Comparison of ENCODE assay signal across 13 cellular contexts in genomic region chr13:44364601-44365000, GRCh38. TPM values are rescaled to one million over a fixed set of nuclear protein-coding genes. Genes with fewer than 3 reads are reported as not detected.
A peak's percentile ranks its signal among the peaks of the same experiment; 100 is the strongest.
DNase-seq lines count a peak whose midpoint lies in the region; ATAC-seq and TF ChIP-seq lines count a peak whose summit lies in the region.
"Had no signal": no experiment of that assay in that cellular context is flagged by ENCODE, and none has a peak within 500 bp of the region (broad histone marks: within the 10 kb centered on the region; RNA-seq: fewer than 3 reads in every experiment).

No MANE protein-coding gene starts in this region.

- H2BK12ac ChIP-seq in neuronal stem cell (ENCODE audit: low read length): no peak overlapping the region

- H2BK15ac ChIP-seq in neuronal stem cell (ENCODE audit: low read length): no peak overlapping the region

- no peak overlapping the region for H4K8ac ChIP-seq in neuronal stem cell (ENCODE audit: low read depth, low read length)

- peak overlapping the region; percentile 61 for H3K18ac ChIP-seq in neuronal stem cell (ENCODE audit: low read length)

- H2AK5ac ChIP-seq in neuronal stem cell (ENCODE audit: low read depth, low read length): no peak overlapping the region

- no peak for TF ChIP-seq CTCF in RWPE1 (conservative IDR thresholded peaks at IDR 0.05; ENCODE audit: low read depth)
- no peak for TF ChIP-seq CTCF in fibroblast of villous mesenchyme (IDR thresholded peaks at IDR 0.05; ENCODE audit: insufficient read depth, low read depth, low read length)

- no peaks in the 10 kb centered on the region for H3K9me3 ChIP-seq in neuronal stem cell (replicated peaks in 1 of 2; ENCODE audit: control insufficient read depth in 2 of 2, insufficient read depth in 1 of 2, low read depth in 1 of 2, low read length in 2 of 2)
- H3K9me3 ChIP-seq: body of pancreas had no signal

- H3K9ac ChIP-seq in neuronal stem cell (ENCODE audit: low read depth, low read length, poor library complexity): no peak overlapping the region

- no peak overlapping the region for H3K14ac ChIP-seq in neuronal stem cell (ENCODE audit: low read length)

- TF ChIP-seq POLR2A in GM18505 (IDR thresholded peaks at IDR 0.05; ENCODE audit: borderline replicate concordance, extremely low read depth, insufficient read depth, insufficient read length): no peak

- DNase-seq in ELR (ENCODE audit: low read depth) (peak; percentile 89), RWPE1 (ENCODE audit: low spot score) (peak; percentile 31), fibroblast of villous mesenchyme (ENCODE audit: low read depth) (peak; percentile 20), neuronal stem cell (ENCODE audit: low spot score) (peak; percentile 51), retina (no peak)
- DNase-seq in activated T-cell treated with anti-CD3 and anti-CD28 coated beads, Interleukin-2, amount 50 U/mL, for 1 hour: no peak
- DNase-seq: body of pancreas; CD8-positive, alpha-beta memory T cell; NCI-H1092; stimulated activated CD4-positive, alpha-beta T cell treated with anti-CD3 and anti-CD28 coated beads, Interleukin-2, amount 100 ng/mL, for 48 hours had no signal

- H3K4me3 ChIP-seq in fibroblast of villous mesenchyme (ENCODE audit: low read depth, low read length) (no peak overlapping the region), neuronal stem cell (ENCODE audit: low read length in 2 of 2) (no peak overlapping the region)
- H3K4me3 ChIP-seq: body of pancreas had no signal

- WGBS in neuronal stem cell (ENCODE audit: extremely low coverage in 2 of 2, insufficient read length in 2 of 2, insufficient replicate concordance in 1 of 2), 2 donors: no CpG with 5 or more reads among the region's 4 CpGs

- H2BK120ac ChIP-seq in neuronal stem cell (ENCODE audit: low read depth, low read length): no peak overlapping the region

- ATAC-seq in HG02759 (IDR thresholded peaks at IDR 0.05; ENCODE audit: unreplicated experiment) (no peak), GM18505 (IDR thresholded peaks at IDR 0.05; ENCODE audit: unreplicated experiment) (no peak)
- ATAC-seq: body of pancreas had no signal

- no peak overlapping the region for H4K91ac ChIP-seq in neuronal stem cell (ENCODE audit: low read depth, low read length, poor library complexity)

- H3K27me3 ChIP-seq in neuronal stem cell (ENCODE audit: control insufficient read depth in 3 of 3, insufficient read depth in 3 of 3, low read depth in 1 of 3, low read length in 3 of 3): no peaks in the 10 kb centered on the region
- H3K27me3 ChIP-seq: body of pancreas had no signal

- no peak overlapping the region for H3K23ac ChIP-seq in neuronal stem cell (ENCODE audit: low read depth, low read length, poor library complexity)

- no peaks in the 10 kb centered on the region for H3K36me3 ChIP-seq in neuronal stem cell (replicated peaks in 1 of 2; ENCODE audit: control insufficient read depth in 2 of 2, insufficient read depth in 2 of 2, low read length in 2 of 2)

- H3K4me1 ChIP-seq in neuronal stem cell (ENCODE audit: control insufficient read depth in 2 of 2, insufficient read depth in 1 of 2, low read depth in 1 of 2, low read length in 2 of 2): peaks cover 16 to 17% of the 10 kb centered on the region in 2 donors
- H3K4me1 ChIP-seq: body of pancreas had no signal

- no peak overlapping the region for H2BK5ac ChIP-seq in neuronal stem cell (ENCODE audit: low read length)

- POLR2A ChIA-PET in RWPE1 (lab: Yijun Ruan, JAX; ENCODE audit: low non-redundant PET): interaction anchor here (1.2 kb wide), 1 partner anchor 71 kb away, joined by 9 read pairs; no protein-coding TSS in a partner anchor

- H3K27ac ChIP-seq in RWPE1 (peak overlapping the region; percentile 57; the same call in 1 of the 2 replicates), neuronal stem cell (replicated peaks; ENCODE audit: low read length) (peak overlapping the region; percentile 84)
- H3K27ac ChIP-seq: body of pancreas had no signal

- CTCF ChIA-PET in RWPE1 (lab: Yijun Ruan, JAX): interaction anchor here (0.6 to 0.7 kb wide), 2 partner anchors 11 to 25 kb away, joined by 3 read pairs; no protein-coding TSS in a partner anchor

- no peak overlapping the region for H3K4me2 ChIP-seq in neuronal stem cell (ENCODE audit: insufficient read depth, low read length, poor library complexity, severe bottlenecking)

- H3K79me1 ChIP-seq in neuronal stem cell (ENCODE audit: low read depth, low read length): no peaks in the 10 kb centered on the region

- peak overlapping the region; percentile 23 for H2AFZ ChIP-seq in neuronal stem cell (ENCODE audit: low read length)

- H3K4ac ChIP-seq in neuronal stem cell (ENCODE audit: low read length): no peak overlapping the region

RNA-seq across cellular contexts. Expression of gene SERP2, which starts 9.0 kb away (rescaled TPM):
- total RNA-seq in fibroblast of villous mesenchyme: 5.5 and 5.6 TPM in 2 replicates
- 5.6 TPM for polyA plus RNA-seq in neuronal stem cell (2013, experiment 1 of 2)
- polyA plus RNA-seq in neuronal stem cell (2013, experiment 2 of 2): 5.1 TPM
- total RNA-seq: T-helper 2 cell treated with Interferon-gamma antibody and Interleukin-4, amounts not matched to agents 100 ng/mL and 5 ng/mL, for 36 hours had no signal

Comparison
In these comparisons a context has a peak if more than half of its experiments do, and no peak if none do; other contexts are left out.
1. DNase-seq: peak in ELR (single experiment), RWPE1 (single experiment), fibroblast of villous mesenchyme (single experiment) and neuronal stem cell (single experiment); none in retina (single experiment) and activated T-cell treated with anti-CD3 and anti-CD28 coated beads, Interleukin-2, amount 50 U/mL, for 1 hour (single experiment).